Comparison of ENCODE assay signal across 3 cellular contexts in genomic region chr11:35766651-35767050, GRCh38.
"Had no signal": no experiment of that assay in that cellular context is flagged by ENCODE, and none has a peak within 500 bp of the region (broad histone marks: within the 10 kb centered on the region; RNA-seq: fewer than 3 reads in every experiment).

No MANE protein-coding gene starts in this region.

- ATAC-seq: GM12878 had no signal

- DNase-seq: GDM1, GF-D8 had no signal

- H3K4me3 ChIP-seq: GM12878 had no signal
